ENCODE assay signal across 11 cellular contexts in the genomic region with DNA sequence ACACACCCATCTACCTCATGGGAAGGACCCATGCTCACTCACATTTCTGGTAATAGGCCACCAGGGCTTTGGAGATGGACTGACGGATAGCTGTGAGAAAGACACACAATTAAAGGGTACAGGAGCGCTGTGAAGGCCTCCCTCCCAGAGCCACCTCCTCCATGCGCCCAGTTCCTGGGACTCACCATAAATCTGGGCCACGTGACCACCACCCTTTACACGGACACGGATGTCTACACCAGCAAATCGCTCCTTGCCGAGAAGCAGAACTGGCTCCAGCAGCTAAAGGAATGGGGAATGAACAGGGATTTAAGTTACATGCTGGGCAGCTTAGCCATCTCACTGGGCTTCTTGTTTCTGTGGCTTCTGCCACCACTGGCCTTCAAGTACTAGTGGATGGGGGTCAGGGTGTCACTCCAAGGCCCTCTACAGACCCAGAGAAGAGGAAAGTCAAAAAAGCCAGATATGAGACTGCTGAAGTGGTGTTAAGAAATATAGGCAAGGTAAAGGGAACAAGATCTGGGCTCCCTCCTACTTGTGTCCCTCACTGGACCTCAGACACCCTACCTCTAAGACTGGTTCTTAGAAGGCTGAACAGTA. TPM values are rescaled to one million over a fixed set of nuclear protein-coding genes. Genes with fewer than 3 reads are reported as not detected.
DNase-seq lines count a peak whose midpoint lies in the region; ATAC-seq and TF ChIP-seq lines count a peak whose summit lies in the region.
"Had no signal": no experiment of that assay in that cellular context is flagged by ENCODE, and none has a peak within 500 bp of the region (broad histone marks: within the 10 kb centered on the region; RNA-seq: fewer than 3 reads in every experiment).

No MANE protein-coding gene starts in this region.

- ATAC-seq in SK-N-SH treated with all-trans-retinoic acid at 6 μM for 48 hours (no peak), GM21528 (IDR thresholded peaks at IDR 0.05; ENCODE audit: low FRiP score, unreplicated experiment) (no peak), HG02642 (IDR thresholded peaks at IDR 0.05; ENCODE audit: poor library complexity, unreplicated experiment) (no peak)

- WGBS in SK-N-SH (ENCODE audit: low lambda C conversion rate) = 89% methylated on average over 8 of the region's 8 CpGs
- WGBS in spleen, 5 donors = 90 to 98% (median 95%) methylated on average over 7 to 8 of the region's 8 CpGs

- DNase-seq in SK-N-SH (no peak), RWPE1 (ENCODE audit: low spot score) (no peak), endothelial cell (ENCODE audit: low spot score) (no peak), spleen (peak; percentile 54), Ammon's horn (ENCODE audit: low spot score) (no peak)
- DNase-seq: 8988T; KG1; stimulated activated CD4-positive, alpha-beta T cell treated with anti-CD3 and anti-CD28 coated beads, Interleukin-1b, Interleukin-23, amount 100 ng/mL, for 48 hours had no signal

- no peak for TF ChIP-seq EP300 in SK-N-SH (IDR thresholded peaks at IDR 0.05; ENCODE audit: borderline replicate concordance in 1 of 2, low read depth in 1 of 2, low read length in 1 of 2)

- peaks cover 14% of the 10 kb centered on the region for H4K20me1 ChIP-seq in SK-N-SH (ENCODE audit: insufficient read depth)

- POLR2A ChIA-PET in SK-N-SH (lab: Yijun Ruan, JAX) = interaction anchor here (1.1 kb wide), 1 partner anchor 20 kb away, joined by 3 read pairs; no protein-coding TSS in a partner anchor
- POLR2A ChIA-PET in RWPE1 (lab: Yijun Ruan, JAX; ENCODE audit: low non-redundant PET) = no interaction called here

- H3K9me3 Mint-ChIP-seq in endothelial cell (ENCODE audit: unreplicated experiment) = no peaks in the 10 kb centered on the region

- intact Hi-C loops in spleen (cut with DNase I; ENCODE audit: low total_unique reads) = no loop called here

- H3K27ac ChIP-seq in SK-N-SH (ENCODE audit: low read depth in 2 of 2, low read length in 1 of 2) (peak overlapping the region in 1 of 2 experiments; percentile 92; a peak in 2 of 4 replicates), RWPE1 (peak overlapping the region; percentile 90), spleen (peak overlapping the region in 4 of 8 donors; percentile 16 to 94 (median 56))

- peak overlapping the region; percentile 26 for H3K27ac Mint-ChIP-seq in endothelial cell (ENCODE audit: unreplicated experiment)

- H3K27me3 ChIP-seq in SK-N-SH (ENCODE audit: insufficient read depth) (no peaks in the 10 kb centered on the region), spleen (replicated peaks in 1 of 7) (no peaks in the 10 kb centered on the region)

- no peak overlapping the region for H2AFZ ChIP-seq in SK-N-SH (ENCODE audit: low read depth)

- peaks cover 26% of the 10 kb centered on the region for H3K27me3 Mint-ChIP-seq in endothelial cell (ENCODE audit: unreplicated experiment)

- H3K36me3 Mint-ChIP-seq in endothelial cell (ENCODE audit: low read depth, unreplicated experiment) = peaks cover 29% of the 10 kb centered on the region

- TF ChIP-seq POLR2A in spleen (IDR thresholded peaks at IDR 0.05) = no peak

- H3K4me1 ChIP-seq in SK-N-SH (ENCODE audit: control insufficient read depth in 1 of 2, insufficient read depth in 2 of 2, low read depth in 1 of 2, low read length in 1 of 2) = peaks cover 19 to 27% of the 10 kb centered on the region in 2 experiments; a peak in 3 of 4 replicates
- peaks cover 21 to 74% (median 52%) of the 10 kb centered on the region in 6 donors for H3K4me1 ChIP-seq in spleen

- peak overlapping the region; percentile 18 for H3K4me3 Mint-ChIP-seq in endothelial cell (ENCODE audit: unreplicated experiment)

- CTCF ChIA-PET in SK-N-SH (lab: Yijun Ruan, JAX) (interaction anchor here (0.8 to 3.4 kb wide), 7 partner anchors 14 to 238 kb away, joined by 3 to 18 read pairs (median 4); partner anchors contain the start of genes EID2B and PLEKHG2), RWPE1 (lab: Yijun Ruan, JAX) (interaction anchor here (1.7 kb wide), 1 partner anchor 12 kb away, joined by 8 read pairs; the partner anchor contains the start of gene SUPT5H)

- H3K9me3 ChIP-seq in SK-N-SH = no peaks in the 10 kb centered on the region
- H3K9me3 ChIP-seq in spleen = no peaks in the 10 kb centered on the region

- H3K4me3 ChIP-seq in SK-N-SH (ENCODE audit: low read depth in 2 of 2, low read length in 1 of 2) (no peak overlapping the region), spleen (peak overlapping the region in 1 of 8 donors; percentile 92)

- TF ChIP-seq CTCF in SK-N-SH (IDR thresholded peaks at IDR 0.05) = no peak
- TF ChIP-seq CTCF in RWPE1 (conservative IDR thresholded peaks at IDR 0.05; ENCODE audit: low read depth) = no peak
- TF ChIP-seq CTCF in endothelial cell (IDR thresholded peaks at IDR 0.05; ENCODE audit: unreplicated experiment) = no peak
- TF ChIP-seq CTCF in spleen (IDR thresholded peaks at IDR 0.05 in 8 of 11, conservative IDR thresholded peaks at IDR 0.05 in 3 of 11) = no peak

- peaks cover 34% of the 10 kb centered on the region for H3K4me1 Mint-ChIP-seq in endothelial cell (ENCODE audit: unreplicated experiment)

- peak overlapping the region; percentile 99; the same call in 1 of the 2 replicates for H3K9ac ChIP-seq in SK-N-SH

- peaks cover 61% of the 10 kb centered on the region for H3F3A ChIP-seq in SK-N-SH (replicated peaks; ENCODE audit: insufficient read depth)

- H3K9me2 ChIP-seq in SK-N-SH = no peaks in the 10 kb centered on the region

- peaks cover 25% of the 10 kb centered on the region for H3K79me2 ChIP-seq in SK-N-SH (ENCODE audit: insufficient read depth)

- TF ChIP-seq RAD21 in SK-N-SH (IDR thresholded peaks at IDR 0.05; ENCODE audit: low read length) = no peak

- H3K4me2 ChIP-seq in SK-N-SH = peak overlapping the region; percentile 99; the same call in 1 of the 2 replicates

- H3K36me3 ChIP-seq in SK-N-SH (replicated peaks in 1 of 2; ENCODE audit: control insufficient read depth in 1 of 2, insufficient read depth in 2 of 2, low read length in 1 of 2) (peaks cover 21 to 33% of the 10 kb centered on the region in 2 experiments), spleen (peaks cover 0 to 40% (median 28%) of the 10 kb centered on the region in 6 donors)

TF ChIP-seq in SK-N-SH, 30 proteins besides CTCF, POLR2A, EP300 and RAD21:
- TF ChIP-seq USF2 (IDR thresholded peaks at IDR 0.05; ENCODE audit: borderline replicate concordance, low read depth, low read length) (no peak), EZH2phosphoT487 (IDR thresholded peaks at IDR 0.05; ENCODE audit: borderline replicate concordance, low read depth) (no peak)

TF ChIP-seq in SK-N-SH treated with all-trans-retinoic acid at 6 μM for 48 hours, 23 proteins besides CTCF, POLR2A, EP300 and RAD21 (continues in another document):
- TF ChIP-seq CSRNP3 (CRISPR knock-in tag; IDR thresholded peaks at IDR 0.05) = no peak
- no peak for TF ChIP-seq TCF4 (CRISPR knock-in tag; IDR thresholded peaks at IDR 0.05; ENCODE audit: borderline replicate concordance)
- no peak for TF ChIP-seq GLIS3 (CRISPR knock-in tag; IDR thresholded peaks at IDR 0.05)
- no peak for TF ChIP-seq ZNF565 (CRISPR knock-in tag; conservative IDR thresholded peaks at IDR 0.05; ENCODE audit: low read depth)
- TF ChIP-seq ZNF8 (CRISPR knock-in tag; IDR thresholded peaks at IDR 0.05) = no peak
- no peak for TF ChIP-seq TOX (CRISPR knock-in tag; IDR thresholded peaks at IDR 0.05; ENCODE audit: borderline replicate concordance)

RNA-seq across cellular contexts. Expression of gene RPS16, which starts 2.2 kb away (rescaled TPM):
- polyA plus RNA-seq in SK-N-SH (2012; rRNA removed) (5,038 and 7,541 TPM in 2 replicates), spleen (1,000 to 10,000 TPM; 5,364 to 5,747 (median 5,635) TPM)
- 3,850 and 5,242 TPM in 2 replicates for polyA plus RNA-seq in SK-N-SH (2012; cell fraction: cytosol; rRNA removed)
- 1,787 and 2,864 TPM in 2 replicates for polyA plus RNA-seq in SK-N-SH (2012; cell fraction: nucleus; rRNA removed)
- total RNA-seq in endothelial cell (ENCODE audit: unreplicated experiment) (2,151 TPM), spleen (1,000 to 10,000 TPM; 1,378 to 2,109 (median 1,598) TPM)

RNA-seq across cellular contexts. Expression of gene SUPT5H, which starts 11.8 kb away (rescaled TPM):
- polyA plus RNA-seq in SK-N-SH (2012; rRNA removed) (115 and 137 TPM in 2 replicates), spleen (100 to 1,000 TPM in 2 of 3 donors, 10 to 100 TPM in 1; 95.8 to 225 (median 198) TPM)
- polyA plus RNA-seq in SK-N-SH (2012; cell fraction: cytosol; rRNA removed) = 78.5 and 93.1 TPM in 2 replicates
- polyA plus RNA-seq in SK-N-SH (2012; cell fraction: nucleus; rRNA removed) = 474 and 528 TPM in 2 replicates
- total RNA-seq in endothelial cell (ENCODE audit: unreplicated experiment) (139 TPM), spleen (100 to 1,000 TPM; 103 to 125 (median 108) TPM)

RNA-seq across cellular contexts. Expression of gene PLEKHG2, which starts 21.1 kb away (rescaled TPM):
- 13.6 and 13.8 TPM in 2 replicates for polyA plus RNA-seq in SK-N-SH (2012; rRNA removed)
- 2.8 and 4.6 TPM in 2 replicates for polyA plus RNA-seq in SK-N-SH (2012; cell fraction: cytosol; rRNA removed)
- 85.4 and 89.2 TPM in 2 replicates for polyA plus RNA-seq in SK-N-SH (2012; cell fraction: nucleus; rRNA removed)
- total RNA-seq in endothelial cell (ENCODE audit: unreplicated experiment) = 172 TPM
- 100 to 1,000 TPM in 1 of 7 donors, 10 to 100 TPM in 6; 18.6 to 107 (median 48.4) TPM for total RNA-seq in spleen
- polyA plus RNA-seq in spleen = 10 to 100 TPM in 1 of 3 donors, 1 to 10 TPM in 2; 8.9 to 25.8 (median 9.5) TPM

RNA-seq across cellular contexts. Expression of gene ZFP36, which starts 26.9 kb away (rescaled TPM):
- polyA plus RNA-seq in SK-N-SH (2012; rRNA removed) (19.7 and 49.3 TPM in 2 replicates), spleen (100 to 1,000 TPM in 1 of 3 donors, 10 to 100 TPM in 2; 63.2 to 117 (median 72.6) TPM)
- 21.0 and 26.5 TPM in 2 replicates for polyA plus RNA-seq in SK-N-SH (2012; cell fraction: cytosol; rRNA removed)
- 127 and 135 TPM in 2 replicates for polyA plus RNA-seq in SK-N-SH (2012; cell fraction: nucleus; rRNA removed)
- total RNA-seq in endothelial cell (ENCODE audit: unreplicated experiment) (10.2 TPM), spleen (100 to 1,000 TPM in 6 of 7 donors, 10 to 100 TPM in 1; 91.5 to 396 (median 191) TPM)

RNA-seq across cellular contexts. Expression of gene MED29, which starts 42.4 kb away (rescaled TPM):
- polyA plus RNA-seq in SK-N-SH (2012; rRNA removed) (32.0 and 33.1 TPM in 2 replicates), spleen (10 to 100 TPM; 15.5 to 28.2 (median 20.5) TPM)
- 23.5 and 29.6 TPM in 2 replicates for polyA plus RNA-seq in SK-N-SH (2012; cell fraction: cytosol; rRNA removed)
- 21.0 and 21.9 TPM in 2 replicates for polyA plus RNA-seq in SK-N-SH (2012; cell fraction: nucleus; rRNA removed)
- total RNA-seq in endothelial cell (ENCODE audit: unreplicated experiment) (32.4 TPM), spleen (10 to 100 TPM; 25.7 to 45.7 (median 34.6) TPM)
